In genomic region chr4:54840992-54841768, GRCh38 we compare ENCODE assay signal across 9 cellular contexts.
DNase-seq lines count a peak whose midpoint lies in the region; TF ChIP-seq lines count a peak whose summit lies in the region.
"Had no signal": no experiment of that assay in that cellular context is flagged by ENCODE, and none has a peak within 500 bp of the region (broad histone marks: within the 10 kb centered on the region; RNA-seq: fewer than 3 reads in every experiment).

No MANE protein-coding gene starts in this region.

- no peaks in the 10 kb centered on the region for H3K79me1 ChIP-seq in neuronal stem cell (ENCODE audit: low read depth, low read length)

- H2BK12ac ChIP-seq in neuronal stem cell (ENCODE audit: low read length) = no peak overlapping the region

- no peak overlapping the region for H3K4ac ChIP-seq in neuronal stem cell (ENCODE audit: low read length)

- no peaks in the 10 kb centered on the region for H3K9me3 ChIP-seq in breast epithelium
- H3K9me3 ChIP-seq in neuronal stem cell (replicated peaks in 1 of 2; ENCODE audit: control insufficient read depth in 2 of 2, insufficient read depth in 1 of 2, low read depth in 1 of 2, low read length in 2 of 2) = no peaks in the 10 kb centered on the region

- no peak overlapping the region for H2BK15ac ChIP-seq in neuronal stem cell (ENCODE audit: low read length)

- no peak overlapping the region for H4K8ac ChIP-seq in neuronal stem cell (ENCODE audit: low read depth, low read length)

- H3K23ac ChIP-seq in neuronal stem cell (ENCODE audit: low read depth, low read length, poor library complexity) = no peak overlapping the region

- H3K27ac ChIP-seq in breast epithelium (peak overlapping the region; percentile 10 to 25), neuronal stem cell (replicated peaks; ENCODE audit: low read length) (no peak overlapping the region)

- no peaks in the 10 kb centered on the region for H3K27me3 ChIP-seq in breast epithelium
- H3K27me3 ChIP-seq in neuronal stem cell (ENCODE audit: control insufficient read depth in 3 of 3, insufficient read depth in 3 of 3, low read depth in 1 of 3, low read length in 3 of 3) = no peaks in the 10 kb centered on the region

- no peak overlapping the region for H2AK5ac ChIP-seq in neuronal stem cell (ENCODE audit: low read depth, low read length)

- no peaks in the 10 kb centered on the region for H3K4me1 ChIP-seq in breast epithelium
- peaks cover 0 to 2% of the 10 kb centered on the region in 2 donors for H3K4me1 ChIP-seq in neuronal stem cell (ENCODE audit: control insufficient read depth in 2 of 2, insufficient read depth in 1 of 2, low read depth in 1 of 2, low read length in 2 of 2)

- intact Hi-C loops in breast epithelium (cut with DNase I; ENCODE audit: low total_unique reads) = no loop called here

- TF ChIP-seq CTCF in GM12872 (IDR thresholded peaks at IDR 0.05; ENCODE audit: insufficient read depth, low read depth, low read length) (peak; percentile 27; the same call in 1 of the 3 replicates), breast epithelium (IDR thresholded peaks at IDR 0.05) (no peak)

- no CpG with 5 or more reads among the region's 2 CpGs for WGBS in neuronal stem cell (ENCODE audit: extremely low coverage in 2 of 2, insufficient read length in 2 of 2, insufficient replicate concordance in 1 of 2), 2 donors

- H2BK120ac ChIP-seq in neuronal stem cell (ENCODE audit: low read depth, low read length) = no peak overlapping the region

- no peak overlapping the region for H2BK5ac ChIP-seq in neuronal stem cell (ENCODE audit: low read length)

- H3K4me3 ChIP-seq in breast epithelium (no peak overlapping the region), neuronal stem cell (ENCODE audit: low read length in 2 of 2) (no peak overlapping the region)

- H2AFZ ChIP-seq in neuronal stem cell (ENCODE audit: low read length) = no peak overlapping the region

- H3K4me2 ChIP-seq in neuronal stem cell (ENCODE audit: insufficient read depth, low read length, poor library complexity, severe bottlenecking) = no peak overlapping the region

- H3K36me3 ChIP-seq in breast epithelium (no peaks in the 10 kb centered on the region), neuronal stem cell (replicated peaks in 1 of 2; ENCODE audit: control insufficient read depth in 2 of 2, insufficient read depth in 2 of 2, low read length in 2 of 2) (no peaks in the 10 kb centered on the region)

- H3K18ac ChIP-seq in neuronal stem cell (ENCODE audit: low read length) = no peak overlapping the region

- H3K9ac ChIP-seq in neuronal stem cell (ENCODE audit: low read depth, low read length, poor library complexity) = no peak overlapping the region

- peak; percentile 96 for DNase-seq in Kasumi-1 (lab: John Stamatoyannopoulos, UW)
- DNase-seq in breast epithelium (ENCODE audit: low spot score in 2 of 2) = no peak
- DNase-seq in myocyte (ENCODE audit: low read depth) = peak; percentile 58
- DNase-seq in occipital lobe (lab: John Stamatoyannopoulos, UW) = no peak
- no peak for DNase-seq in activated T-cell treated with anti-CD3 and anti-CD28 coated beads for 4 hours
- DNase-seq in SIG-M5 (lab: John Stamatoyannopoulos, UW) = no peak
- no peak for DNase-seq in neuronal stem cell (ENCODE audit: low spot score)
- DNase-seq: NCI-H1092 treated with DMSO at 0.1 percent for 48 hours had no signal

- H3K14ac ChIP-seq in neuronal stem cell (ENCODE audit: low read length) = no peak overlapping the region

- no peak for TF ChIP-seq POLR2A in breast epithelium (IDR thresholded peaks at IDR 0.05)

- H4K91ac ChIP-seq in neuronal stem cell (ENCODE audit: low read depth, low read length, poor library complexity) = no peak overlapping the region

Comparison
In these comparisons a context has a peak if more than half of its experiments do, and no peak if none do; other contexts are left out.
1. DNase-seq: peak in Kasumi-1 (2 of 2) and myocyte (single experiment); none in breast epithelium (0 of 2), occipital lobe (single experiment), activated T-cell treated with anti-CD3 and anti-CD28 coated beads for 4 hours (single experiment), SIG-M5 (single experiment) and neuronal stem cell (single experiment).